1 cellular context compared by ENCODE assay signal in genomic region chr11:17012712-17013547, GRCh38.
TF ChIP-seq lines count a peak whose summit lies in the region.

No MANE protein-coding gene starts in this region.

TF ChIP-seq in HepG2, 621 proteins besides CTCF, POLR2A, EP300 and RAD21 (continued from another document and continues in another):
- peak; percentile 88 for TF ChIP-seq ARID5B (CRISPR knock-in tag; IDR thresholded peaks at IDR 0.05)
- TF ChIP-seq SCMH1 (CRISPR knock-in tag; IDR thresholded peaks at IDR 0.05; ENCODE audit: borderline replicate concordance): no peak
- peak; percentile 48; the same call in 1 of the 2 replicates for TF ChIP-seq KDM6A (CRISPR knock-in tag; IDR thresholded peaks at IDR 0.05; ENCODE audit: low read depth)
- TF ChIP-seq GMEB2 (CRISPR knock-in tag; IDR thresholded peaks at IDR 0.05; ENCODE audit: low read depth): no peak
- no peak for TF ChIP-seq ZFYVE20 (CRISPR knock-in tag; IDR thresholded peaks at IDR 0.05; ENCODE audit: borderline replicate concordance, low read depth)
- 0 out of 2 replicates have a peak, but pooled peaks have one; percentile 38 for TF ChIP-seq CEBPG (CRISPR knock-in tag; IDR thresholded peaks at IDR 0.05)
- peak; percentile 68; the same call in 1 of the 2 replicates for TF ChIP-seq MIXL1 (CRISPR knock-in tag; IDR thresholded peaks at IDR 0.05)
- TF ChIP-seq POGZ (CRISPR knock-in tag; IDR thresholded peaks at IDR 0.05): peak; percentile 45; the same call in 1 of the 2 replicates
- TF ChIP-seq ZBTB7A (CRISPR knock-in tag; IDR thresholded peaks at IDR 0.05): no peak
- no peak for TF ChIP-seq TEF (CRISPR knock-in tag; IDR thresholded peaks at IDR 0.05)
- TF ChIP-seq ZNF512B (CRISPR knock-in tag; IDR thresholded peaks at IDR 0.05; ENCODE audit: borderline replicate concordance): 0 out of 2 replicates have a peak, but pooled peaks have one; percentile 82
- TF ChIP-seq RARA (CRISPR knock-in tag; IDR thresholded peaks at IDR 0.05): peak; percentile 98
- TF ChIP-seq KLF9 (CRISPR knock-in tag; IDR thresholded peaks at IDR 0.05; ENCODE audit: low read depth): 0 out of 2 replicates have a peak, but pooled peaks have one; percentile 58
- TF ChIP-seq ZNF552 (CRISPR knock-in tag; IDR thresholded peaks at IDR 0.05; ENCODE audit: borderline replicate concordance): no peak
- no peak for TF ChIP-seq ZNF557 (CRISPR knock-in tag; IDR thresholded peaks at IDR 0.05)
- TF ChIP-seq ZNF850 (CRISPR knock-in tag; conservative IDR thresholded peaks at IDR 0.05): no peak
- no peak for TF ChIP-seq MED13 (CRISPR knock-in tag; IDR thresholded peaks at IDR 0.05)
- TF ChIP-seq DBP (CRISPR knock-in tag; IDR thresholded peaks at IDR 0.05; ENCODE audit: not compliant biosample characterization): peak; percentile 44
- peak; percentile 69 for TF ChIP-seq ASH2L (IDR thresholded peaks at IDR 0.05; ENCODE audit: insufficient read length, low read depth, low read length)
- no peak for TF ChIP-seq SOX13 (IDR thresholded peaks at IDR 0.05)
- TF ChIP-seq SOX13 (CRISPR knock-in tag; conservative IDR thresholded peaks at IDR 0.05 in 1 of 2, IDR thresholded peaks at IDR 0.05 in 1 of 2): peak in 1 of 2 experiments; percentile 68; a peak in 1 of 4 replicates
- peak; percentile 47; the same call in 1 of the 2 replicates for TF ChIP-seq KDM2A (CRISPR knock-in tag; IDR thresholded peaks at IDR 0.05; ENCODE audit: borderline replicate concordance, low read depth)
- no peak for TF ChIP-seq ZNF451 (CRISPR knock-in tag; IDR thresholded peaks at IDR 0.05)
- TF ChIP-seq ZNF382 (CRISPR knock-in tag; IDR thresholded peaks at IDR 0.05; ENCODE audit: borderline replicate concordance): no peak
- no peak for TF ChIP-seq ZNF800 (CRISPR knock-in tag; IDR thresholded peaks at IDR 0.05)
- TF ChIP-seq NCOR1 (IDR thresholded peaks at IDR 0.05; ENCODE audit: borderline replicate concordance, low read length): peak; percentile 29; the same call in 1 of the 2 replicates
- TF ChIP-seq ZKSCAN1 (IDR thresholded peaks at IDR 0.05; ENCODE audit: low read length): no peak
- peak; percentile 4; the same call in 1 of the 2 replicates for TF ChIP-seq YEATS2 (CRISPR knock-in tag; IDR thresholded peaks at IDR 0.05; ENCODE audit: borderline replicate concordance)
- TF ChIP-seq ZNF75D (CRISPR knock-in tag; IDR thresholded peaks at IDR 0.05; ENCODE audit: borderline replicate concordance): no peak
- peak; percentile 26; the same call in 1 of the 2 replicates for TF ChIP-seq ZMYM2 (CRISPR knock-in tag; IDR thresholded peaks at IDR 0.05)
- TF ChIP-seq DMTF1 (CRISPR knock-in tag; IDR thresholded peaks at IDR 0.05): no peak
- TF ChIP-seq ZFAT (CRISPR knock-in tag; conservative IDR thresholded peaks at IDR 0.05): no peak
- peak; percentile 47; the same call in 1 of the 2 replicates for TF ChIP-seq SIX4 (CRISPR knock-in tag; IDR thresholded peaks at IDR 0.05)
- peak; percentile 24; the same call in 1 of the 2 replicates for TF ChIP-seq HNF4G (IDR thresholded peaks at IDR 0.05; ENCODE audit: borderline replicate concordance, low read depth, low read length)
- TF ChIP-seq HNF4G (CRISPR knock-in tag; IDR thresholded peaks at IDR 0.05; ENCODE audit: borderline replicate concordance, low read depth): peak; percentile 23; the same call in 1 of the 2 replicates
- peak; percentile 62 for TF ChIP-seq NCOA2 (CRISPR knock-in tag; IDR thresholded peaks at IDR 0.05)
- peak; percentile 73; the same call in 1 of the 2 replicates for TF ChIP-seq PATZ1 (CRISPR knock-in tag; IDR thresholded peaks at IDR 0.05)
- peak; percentile 19; the same call in 1 of the 2 replicates for TF ChIP-seq ZKSCAN8 (CRISPR knock-in tag; IDR thresholded peaks at IDR 0.05; ENCODE audit: borderline replicate concordance)
- TF ChIP-seq ZNF639 (CRISPR knock-in tag; conservative IDR thresholded peaks at IDR 0.05): no peak; the same call in 1 of the 2 replicates
- no peak for TF ChIP-seq PBX2 (CRISPR knock-in tag; IDR thresholded peaks at IDR 0.05)
- TF ChIP-seq ZSCAN31 (CRISPR knock-in tag; IDR thresholded peaks at IDR 0.05; ENCODE audit: low read depth): no peak
